9 cellular contexts compared by ENCODE assay signal in the genomic region with DNA sequence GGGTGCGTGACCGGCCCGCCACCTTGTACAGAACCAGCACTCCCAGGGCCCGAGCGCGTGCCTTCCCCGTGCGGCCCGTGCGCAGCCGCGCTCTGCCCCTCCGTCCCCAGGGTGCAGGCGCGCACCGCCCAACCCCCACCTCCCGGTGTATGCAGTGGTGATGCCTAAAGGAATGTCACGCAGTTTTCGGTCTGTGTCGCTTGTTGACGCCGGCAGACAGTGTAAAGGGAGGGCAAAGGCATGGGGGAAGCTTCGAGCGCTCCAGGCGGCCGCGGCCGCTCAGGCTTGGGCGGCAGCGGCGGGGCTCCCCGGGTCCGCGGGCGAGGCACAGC. TPM values are rescaled to one million over a fixed set of nuclear protein-coding genes. Genes with fewer than 3 reads are reported as not detected.
DNase-seq lines count a peak whose midpoint lies in the region; ATAC-seq and TF ChIP-seq lines count a peak whose summit lies in the region.
"Had no signal": no experiment of that assay in that cellular context is flagged by ENCODE, and none has a peak within 500 bp of the region (broad histone marks: within the 10 kb centered on the region; RNA-seq: fewer than 3 reads in every experiment).

No MANE protein-coding gene starts in this region.

- no peak for TF ChIP-seq CTCF in C4-2B (conservative IDR thresholded peaks at IDR 0.05)
- no peak for TF ChIP-seq CTCF in chondrocyte (IDR thresholded peaks at IDR 0.05)

- H3K36me3 Mint-ChIP-seq in chondrocyte (ENCODE audit: low read depth) = no peaks in the 10 kb centered on the region
- H3K36me3 Mint-ChIP-seq in naive thymus-derived CD8-positive, alpha-beta T cell = peaks cover 0 to 2% (median 0%) of the 10 kb centered on the region in 3 donors

- H3K4me3 Mint-ChIP-seq in chondrocyte (ENCODE audit: unreplicated experiment) = peak overlapping the region; percentile 15
- H3K4me3 Mint-ChIP-seq in naive thymus-derived CD8-positive, alpha-beta T cell = peak overlapping the region in 7 of 10 donors; percentile 6 to 81 (median 60)

- H3K4me3 ChIP-seq in HUES6 (ENCODE audit: low read depth, low read length) = peak overlapping the region; percentile 63

- POLR2A ChIA-PET in naive thymus-derived CD8-positive, alpha-beta T cell (lab: Charles Lee) = interaction anchor here (0.9 to 1.3 kb wide), 2 partner anchors 19 to 82 kb away, joined by 3 read pairs; partner anchors contain the start of gene MAN1B1

- peaks cover 3% of the 10 kb centered on the region for H3K4me1 Mint-ChIP-seq in chondrocyte (ENCODE audit: low read depth)
- H3K4me1 Mint-ChIP-seq in naive thymus-derived CD8-positive, alpha-beta T cell = peaks cover under 1 to 12% (median 5%) of the 10 kb centered on the region in 4 donors

- no peaks in the 10 kb centered on the region for H3K36me3 ChIP-seq in HUES6 (ENCODE audit: control insufficient read depth, insufficient read depth, low read length)

- H3K27ac ChIP-seq in C4-2B (peak overlapping the region; percentile 100), HUES6 (ENCODE audit: low read depth, low read length) (no peak overlapping the region)

- peaks cover 8% of the 10 kb centered on the region for H3K4me1 ChIP-seq in HUES6 (ENCODE audit: control insufficient read depth, insufficient read depth, low read length)

- no peak overlapping the region for H3K27ac Mint-ChIP-seq in chondrocyte (ENCODE audit: unreplicated experiment)
- no peak overlapping the region for H3K27ac Mint-ChIP-seq in naive thymus-derived CD8-positive, alpha-beta T cell

- DNase-seq in chondrocyte (ENCODE audit: low spot score) = no peak
- DNase-seq in naive thymus-derived CD8-positive, alpha-beta T cell = no peak
- no peak for DNase-seq in NCI-H1694 treated with DMSO at 0.1 percent for 48 hours (lab: John Stamatoyannopoulos, UW)
- no peak for DNase-seq in mesenteric fat pad (ENCODE audit: low spot score)
- no peak for DNase-seq in HCEC 1CT
- DNase-seq: stimulated activated CD4-positive, alpha-beta T cell treated with anti-CD3 and anti-CD28 coated beads, Interleukin-4, amount 100 ng/mL, for 24 hours had no signal

- peaks cover 26% of the 10 kb centered on the region for H3K27me3 Mint-ChIP-seq in chondrocyte (ENCODE audit: low read depth)
- peaks cover 4 to 49% (median 12%) of the 10 kb centered on the region in 5 donors for H3K27me3 Mint-ChIP-seq in naive thymus-derived CD8-positive, alpha-beta T cell

- H3K9ac ChIP-seq in HUES6 (ENCODE audit: low read length) = no peak overlapping the region

- peak; percentile 51 to 53 for ATAC-seq in naive thymus-derived CD8-positive, alpha-beta T cell
- ATAC-seq in GM21825 (IDR thresholded peaks at IDR 0.05; ENCODE audit: unreplicated experiment) = no peak

- no peaks in the 10 kb centered on the region for H3K9me3 ChIP-seq in HUES6 (ENCODE audit: control insufficient read depth, insufficient read depth, low read depth, low read length)

- no peaks in the 10 kb centered on the region for H3K9me3 Mint-ChIP-seq in chondrocyte (ENCODE audit: low read depth)
- H3K9me3 Mint-ChIP-seq in naive thymus-derived CD8-positive, alpha-beta T cell = peaks cover 0 to 4% (median 0%) of the 10 kb centered on the region in 9 donors

- peaks cover 100% of the 10 kb centered on the region for H3K27me3 ChIP-seq in HUES6 (ENCODE audit: control insufficient read depth, insufficient read depth, low read length)

RNA-seq across cellular contexts. Expression of gene LRRC26, which starts 1.3 kb away (rescaled TPM):
- total RNA-seq in chondrocyte (not detected in 3 replicates), mesenteric fat pad (not detected)
- not detected for total RNA-seq in naive thymus-derived CD8-positive, alpha-beta T cell
- not detected for polyA plus RNA-seq in naive thymus-derived CD8-positive, alpha-beta T cell

RNA-seq across cellular contexts. Expression of gene TMEM210, which starts 3.3 kb away (rescaled TPM):
- total RNA-seq in chondrocyte = not detected in 3 replicates
- total RNA-seq in naive thymus-derived CD8-positive, alpha-beta T cell = not detected
- polyA plus RNA-seq in naive thymus-derived CD8-positive, alpha-beta T cell = not detected
- total RNA-seq in mesenteric fat pad = not detected

RNA-seq across cellular contexts. Expression of gene ANAPC2, which starts 19.8 kb away (rescaled TPM):
- 40.3 to 62.6 TPM (median 41.0 TPM) in 3 replicates for total RNA-seq in chondrocyte
- 100 to 1,000 TPM; 143 to 146 TPM for total RNA-seq in naive thymus-derived CD8-positive, alpha-beta T cell
- 1 to 10 TPM; 3.4 to 5.9 (median 4.3) TPM for polyA plus RNA-seq in naive thymus-derived CD8-positive, alpha-beta T cell
- 39.3 TPM for total RNA-seq in mesenteric fat pad

RNA-seq across cellular contexts. Expression of gene SSNA1, which starts 19.9 kb away (rescaled TPM):
- total RNA-seq in chondrocyte = 54.5 to 57.8 TPM (median 55.5 TPM) in 3 replicates
- 10 to 100 TPM; 39.2 to 43.4 TPM for total RNA-seq in naive thymus-derived CD8-positive, alpha-beta T cell
- 100 to 1,000 TPM in 2 of 3 donors, 10 to 100 TPM in 1; 97.8 to 123 (median 119) TPM for polyA plus RNA-seq in naive thymus-derived CD8-positive, alpha-beta T cell
- total RNA-seq in mesenteric fat pad = 53.3 TPM

RNA-seq across cellular contexts. Expression of gene GRIN1, which starts 29.6 kb away (rescaled TPM):
- total RNA-seq in chondrocyte (0.07 TPM in 1 of 3 replicates, not detected in the others), mesenteric fat pad (not detected)
- not detected for total RNA-seq in naive thymus-derived CD8-positive, alpha-beta T cell
- polyA plus RNA-seq in naive thymus-derived CD8-positive, alpha-beta T cell = not detected
